1 cellular context compared by ENCODE assay signal in genomic region chr2:44044281-44044720, GRCh38.
TF ChIP-seq lines count a peak whose summit lies in the region.

No MANE protein-coding gene starts in this region.

TF ChIP-seq in K562, 482 proteins besides CTCF, POLR2A, EP300 and RAD21 (continued from another document):
- TF ChIP-seq CBFA2T3 (IDR thresholded peaks at IDR 0.05) (no peak), FIP1L1 (IDR thresholded peaks at IDR 0.05; ENCODE audit: low read depth, low read length, poor library complexity, severe bottlenecking) (no peak), FOXA1 (IDR thresholded peaks at IDR 0.05; ENCODE audit: borderline replicate concordance) (no peak), SRSF3 (IDR thresholded peaks at IDR 0.05; ENCODE audit: insufficient read depth, low read length) (no peak), ZNF133 (CRISPR knock-in tag; IDR thresholded peaks at IDR 0.05) (no peak), STAG1 (CRISPR knock-in tag; IDR thresholded peaks at IDR 0.05; ENCODE audit: borderline replicate concordance) (peak; percentile 91), POLR2G (IDR thresholded peaks at IDR 0.05; ENCODE audit: low read depth, low read length) (no peak), POLR2H (tag; IDR thresholded peaks at IDR 0.05; ENCODE audit: low read depth) (no peak), SRF (CRISPR knock-in tag; IDR thresholded peaks at IDR 0.05) (no peak), EZH2 (IDR thresholded peaks at IDR 0.05; ENCODE audit: borderline replicate concordance, low read depth, low read length) (no peak), NR3C1 (CRISPR knock-in tag; IDR thresholded peaks at IDR 0.05) (no peak), SNAPC5 (CRISPR knock-in tag; IDR thresholded peaks at IDR 0.05) (no peak), ZNF124 (CRISPR knock-in tag; IDR thresholded peaks at IDR 0.05) (no peak), BMI1 (IDR thresholded peaks at IDR 0.05; ENCODE audit: low read length) (no peak), CC2D1A (IDR thresholded peaks at IDR 0.05) (peak; percentile 35; the same call in 1 of the 2 replicates), USF2 (CRISPR knock-in tag; IDR thresholded peaks at IDR 0.05) (no peak), TCF3 (CRISPR knock-in tag; IDR thresholded peaks at IDR 0.05) (no peak), CREM (IDR thresholded peaks at IDR 0.05; ENCODE audit: low read depth) (peak; percentile 36; the same call in 1 of the 2 replicates), TFE3 (CRISPR knock-in tag; IDR thresholded peaks at IDR 0.05) (no peak), WHSC1 (IDR thresholded peaks at IDR 0.05; ENCODE audit: low read length) (no peak), ETV5 (CRISPR knock-in tag; IDR thresholded peaks at IDR 0.05; ENCODE audit: low read depth) (peak; percentile 74), ZBTB33 (CRISPR knock-in tag; IDR thresholded peaks at IDR 0.05) (0 out of 2 replicates have a peak, but pooled peaks have one; percentile 21), GTF2B (IDR thresholded peaks at IDR 0.05; ENCODE audit: extremely low read depth, insufficient read length) (no peak), FUS (optimal IDR thresholded peaks at IDR 0.05; ENCODE audit: low read depth, low read length) (no peak), NFRKB (IDR thresholded peaks at IDR 0.05; ENCODE audit: low read depth) (no peak), PHB (CRISPR knock-in tag; IDR thresholded peaks at IDR 0.05) (no peak), PHTF2 (CRISPR knock-in tag; IDR thresholded peaks at IDR 0.05) (no peak), TBL1XR1 (IDR thresholded peaks at IDR 0.05; ENCODE audit: low read length in 2 of 2) (no peak), ATF1 (CRISPR knock-in tag; IDR thresholded peaks at IDR 0.05) (no peak), ATF1 (tag; IDR thresholded peaks at IDR 0.05) (no peak), POLR2AphosphoS5 (IDR thresholded peaks at IDR 0.05; ENCODE audit: control insufficient read depth, insufficient read depth, low read depth, low read length) (no peak)
